8 cellular contexts compared by ENCODE assay signal in genomic region chr4:186727149-186727976, GRCh38. TPM values are rescaled to one million over a fixed set of nuclear protein-coding genes. Genes with fewer than 3 reads are reported as not detected.
DNase-seq lines count a peak whose midpoint lies in the region; ATAC-seq and TF ChIP-seq lines count a peak whose summit lies in the region.

No MANE protein-coding gene starts in this region.

- no peak for ATAC-seq in heart right ventricle
- no peak for ATAC-seq in Right ventricle myocardium inferior
- ATAC-seq in aorta (ENCODE audit: low FRiP score), result no peak
- ATAC-seq in GM21825 (IDR thresholded peaks at IDR 0.05; ENCODE audit: unreplicated experiment), result no peak
- ATAC-seq in GM21786 (IDR thresholded peaks at IDR 0.05; ENCODE audit: unreplicated experiment), result no peak

- H3K4me1 Mint-ChIP-seq in mesothelial cell of epicardium, result peaks cover 17% of the 10 kb centered on the region

- intact Hi-C loops in heart right ventricle (cut with DNase I) (loop anchor here in 6 of 10 donors (5.0 to 10.0 kb wide), 6 partner anchors 63 to 450 kb away; no protein-coding TSS in a partner anchor), Right ventricle myocardium inferior (cut with DNase I) (loop anchor here (5.0 kb wide), 1 partner anchor 220 kb away; no protein-coding TSS in a partner anchor), aorta (cut with DNase I) (loop anchor here (5.0 to 10.0 kb wide), 7 partner anchors 117 to 1645 kb away; no protein-coding TSS in a partner anchor)

- no peaks in the 10 kb centered on the region for H3K36me3 Mint-ChIP-seq in mesothelial cell of epicardium

- TF ChIP-seq CTCF in heart right ventricle (IDR thresholded peaks at IDR 0.05), result no peak
- TF ChIP-seq CTCF in choroid plexus epithelial cell (conservative IDR thresholded peaks at IDR 0.05; ENCODE audit: low read depth, low read length), result no peak
- no peak for TF ChIP-seq CTCF in mesothelial cell of epicardium (IDR thresholded peaks at IDR 0.05; ENCODE audit: unreplicated experiment)

- H3K27me3 ChIP-seq in heart right ventricle, result peaks cover 0 to 64% (median 21%) of the 10 kb centered on the region in 7 donors
- H3K27me3 ChIP-seq in aorta (ENCODE audit: control insufficient read depth in 1 of 2, insufficient read depth in 2 of 2, low read length in 1 of 2), result no peaks in the 10 kb centered on the region

- H3K4me3 Mint-ChIP-seq in mesothelial cell of epicardium, result peak overlapping the region; percentile 85

- H3K27me3 Mint-ChIP-seq in mesothelial cell of epicardium (ENCODE audit: low read depth), result no peaks in the 10 kb centered on the region

- H3K9me3 Mint-ChIP-seq in mesothelial cell of epicardium, result no peaks in the 10 kb centered on the region

- H3K4me1 ChIP-seq in heart right ventricle (peaks cover 0 to 23% (median 7%) of the 10 kb centered on the region in 9 donors), aorta (ENCODE audit: control insufficient read depth in 1 of 2, insufficient read depth in 2 of 2, low read length in 2 of 2) (no peaks in the 10 kb centered on the region)

- peak overlapping the region; percentile 41 to 97 (median 88) for H3K27ac ChIP-seq in heart right ventricle
- H3K27ac ChIP-seq in aorta (ENCODE audit: low read depth in 1 of 2, low read length in 2 of 2), result peak overlapping the region in 1 of 2 donors; percentile 97

- DNase-seq in heart right ventricle (no peak), Right ventricle myocardium inferior (ENCODE audit: missing footprints) (no peak), choroid plexus epithelial cell (ENCODE audit: low read depth) (no peak), mesothelial cell of epicardium (ENCODE audit: low spot score in 2 of 2, unreplicated experiment in 2 of 2) (no peak), aorta (no peak), islet precursor cell (no peak)

- H3K4me3 ChIP-seq in heart right ventricle (peak overlapping the region; percentile 56 to 87 (median 78)), choroid plexus epithelial cell (ENCODE audit: low read depth, low read length) (peak overlapping the region; percentile 65), aorta (ENCODE audit: low read length in 2 of 2) (peak overlapping the region; percentile 38 to 90)

- H3K27ac Mint-ChIP-seq in mesothelial cell of epicardium, result peak overlapping the region; percentile 96

- H3K9me3 ChIP-seq in heart right ventricle (no peaks in the 10 kb centered on the region), aorta (ENCODE audit: control insufficient read depth, low read length) (no peaks in the 10 kb centered on the region)

- H3K36me3 ChIP-seq in heart right ventricle, result no peaks in the 10 kb centered on the region
- H3K36me3 ChIP-seq in aorta (ENCODE audit: control insufficient read depth in 1 of 2, insufficient read depth in 2 of 2, low read length in 1 of 2), result no peaks in the 10 kb centered on the region

- 6 to 7% methylated on average over 16 of the region's 16 CpGs for WGBS in heart right ventricle, 2 donors
- WGBS in aorta, 2 donors, result 1 to 2% methylated on average over 16 of the region's 16 CpGs

RNA-seq across cellular contexts. Expression of gene FAT1, which starts 3.7 kb away (rescaled TPM):
- 100 to 1,000 TPM in 3 of 10 donors, 10 to 100 TPM in 7; 48.5 to 131 (median 82.8) TPM for total RNA-seq in heart right ventricle
- 10 to 100 TPM; 20.4 to 43.2 TPM for polyA plus RNA-seq in heart right ventricle
- 55.2 TPM for total RNA-seq in Right ventricle myocardium inferior
- total RNA-seq in mesothelial cell of epicardium, result 211 to 224 TPM (median 224 TPM) in 3 replicates
- 100 to 1,000 TPM in 1 of 2 donors, 10 to 100 TPM in 1; 95.3 to 106 TPM for total RNA-seq in aorta
- polyA plus RNA-seq in aorta, result 10 to 100 TPM; 23.5 to 41.2 TPM
